Comparison of ENCODE assay signal across 27 cellular contexts in the genomic region with DNA sequence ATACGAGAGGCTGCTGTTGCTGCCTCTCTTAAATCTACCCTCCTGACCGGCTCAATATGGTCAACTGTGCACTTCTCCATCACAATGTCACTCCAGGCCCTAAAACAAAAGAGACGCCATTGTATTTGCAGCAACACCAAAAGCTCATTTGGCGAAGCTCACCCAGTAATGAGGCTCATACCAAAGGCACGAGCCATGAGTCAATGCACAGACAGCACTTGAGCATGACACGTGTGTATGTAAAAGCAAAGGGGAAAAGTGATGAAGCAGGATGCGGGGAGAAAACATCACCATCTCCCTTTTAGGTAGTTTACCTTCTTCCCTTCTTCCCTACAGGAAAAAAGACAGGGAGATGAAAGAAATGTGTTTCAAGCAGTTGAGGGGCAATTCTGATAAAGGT.
DNase-seq lines count a peak whose midpoint lies in the region; ATAC-seq and TF ChIP-seq lines count a peak whose summit lies in the region.
"Had no signal": no experiment of that assay in that cellular context is flagged by ENCODE, and none has a peak within 500 bp of the region (broad histone marks: within the 10 kb centered on the region; RNA-seq: fewer than 3 reads in every experiment).

No MANE protein-coding gene starts in this region.

- TF ChIP-seq CTCF in fibroblast of lung (conservative IDR thresholded peaks at IDR 0.05 in 1 of 2, IDR thresholded peaks at IDR 0.05 in 1 of 2; ENCODE audit: low read depth in 1 of 2, low read length in 2 of 2): no peak
- no peak for TF ChIP-seq CTCF in thoracic aorta (IDR thresholded peaks at IDR 0.05)
- TF ChIP-seq CTCF in sigmoid colon (IDR thresholded peaks at IDR 0.05): no peak

- WGBS in sigmoid colon, 2 donors: 93 to 96% methylated on average over 7 of the region's 7 CpGs

- H3K27ac Mint-ChIP-seq in activated CD4-positive, alpha-beta memory T cell treated with anti-CD3 and anti-CD28 coated beads for 36 hours: peak overlapping the region; percentile 10
- no peak overlapping the region for H3K27ac Mint-ChIP-seq in activated CD4-positive, alpha-beta memory T cell treated with anti-CD3 and anti-CD28 coated beads, Interleukin-2, amount 10 ng/mL, durations not matched to agents 7 days and 5 days
- H3K27ac Mint-ChIP-seq: activated CD8-positive, alpha-beta T cell treated with anti-CD3 and anti-CD28 coated beads, Interleukin-2, amount 10 ng/mL, durations not matched to agents 7 days and 5 days; B cell; dendritic cell treated with granulocyte-macrophage colony-stimulating factor and Interleukin-4, amounts not matched to agents 40 ng/mL and 50 ng/mL, for 4 days; stimulated activated effector memory CD8-positive, alpha-beta T cell treated with anti-CD3 and anti-CD28 coated beads, Interleukin-12 subunit alpha, Interleukin-12 subunit beta, amount 100 ng/mL, for 72 hours; T-helper 2 cell treated with Interferon-gamma antibody and Interleukin-4, amounts not matched to agents 5 μg/mL and 100 μg/mL, for 36 hours had no signal

- intact Hi-C loops in activated CD4-positive, alpha-beta memory T cell treated with anti-CD3 and anti-CD28 coated beads for 36 hours (cut with micrococcal nuclease): no loop called here
- intact Hi-C loops in sigmoid colon (cut with DNase I): no loop called here

- H3K27ac ChIP-seq in fibroblast of lung (ENCODE audit: insufficient read depth, low read length) (no peak overlapping the region), thoracic aorta (peak overlapping the region; percentile 72 to 85), sigmoid colon (no peak overlapping the region)
- H3K27ac ChIP-seq: cardiac muscle cell, gastrocnemius medialis, pancreas, transverse colon had no signal

- H3K27me3 ChIP-seq in fibroblast of lung (ENCODE audit: control insufficient read depth, insufficient read depth, low read length) (no peaks in the 10 kb centered on the region), thoracic aorta (replicated peaks; ENCODE audit: insufficient read depth) (no peaks in the 10 kb centered on the region), sigmoid colon (no peaks in the 10 kb centered on the region)
- H3K27me3 ChIP-seq: cardiac muscle cell, gastrocnemius medialis, pancreas, transverse colon had no signal

- no peaks in the 10 kb centered on the region for H3K27me3 Mint-ChIP-seq in activated CD4-positive, alpha-beta memory T cell treated with anti-CD3 and anti-CD28 coated beads for 36 hours
- H3K27me3 Mint-ChIP-seq in activated CD4-positive, alpha-beta memory T cell treated with anti-CD3 and anti-CD28 coated beads, Interleukin-2, amount 10 ng/mL, durations not matched to agents 7 days and 5 days: no peaks in the 10 kb centered on the region
- H3K27me3 Mint-ChIP-seq: activated B cell treated with CpG ODN at 0.5 μM for 24 hours; B cell; dendritic cell treated with granulocyte-macrophage colony-stimulating factor and Interleukin-4, amounts not matched to agents 40 ng/mL and 50 ng/mL, for 4 days had no signal

- CTCF ChIA-PET in activated CD4-positive, alpha-beta memory T cell treated with anti-CD3 and anti-CD28 coated beads for 36 hours (lab: Charles Lee): no interaction called here
- CTCF ChIA-PET in activated CD4-positive, alpha-beta memory T cell treated with anti-CD3 and anti-CD28 coated beads, Interleukin-2, amount 10 ng/mL, durations not matched to agents 7 days and 5 days (lab: Charles Lee): no interaction called here

- H3K4me3 ChIP-seq in fibroblast of lung (replicated peaks in 1 of 4; ENCODE audit: control extremely low read depth in 1 of 4, insufficient read depth in 1 of 4, low read depth in 3 of 4, low read length in 4 of 4): no peak overlapping the region
- H3K4me3 ChIP-seq in thoracic aorta: no peak overlapping the region
- H3K4me3 ChIP-seq in sigmoid colon: no peak overlapping the region
- H3K4me3 ChIP-seq: cardiac muscle cell, gastrocnemius medialis, pancreas, transverse colon had no signal

- POLR2A ChIA-PET in activated CD4-positive, alpha-beta memory T cell treated with anti-CD3 and anti-CD28 coated beads for 36 hours (lab: Charles Lee): no interaction called here
- POLR2A ChIA-PET in activated CD4-positive, alpha-beta memory T cell treated with anti-CD3 and anti-CD28 coated beads, Interleukin-2, amount 10 ng/mL, durations not matched to agents 7 days and 5 days (lab: Charles Lee): no interaction called here

- H2AFZ ChIP-seq in fibroblast of lung (ENCODE audit: low read length): no peak overlapping the region

- no peak overlapping the region for H3K9ac ChIP-seq in fibroblast of lung (ENCODE audit: insufficient read depth, low read length)
- H3K9ac ChIP-seq: SK-N-SH had no signal

- H3K4me1 Mint-ChIP-seq in activated CD4-positive, alpha-beta memory T cell treated with anti-CD3 and anti-CD28 coated beads for 36 hours (ENCODE audit: low read depth): peaks cover 49% of the 10 kb centered on the region
- no peaks in the 10 kb centered on the region for H3K4me1 Mint-ChIP-seq in activated CD4-positive, alpha-beta memory T cell treated with anti-CD3 and anti-CD28 coated beads, Interleukin-2, amount 10 ng/mL, durations not matched to agents 7 days and 5 days

- peaks cover 8% of the 10 kb centered on the region for H3K36me3 Mint-ChIP-seq in activated CD4-positive, alpha-beta memory T cell treated with anti-CD3 and anti-CD28 coated beads for 36 hours
- peaks cover 8% of the 10 kb centered on the region for H3K36me3 Mint-ChIP-seq in activated CD4-positive, alpha-beta memory T cell treated with anti-CD3 and anti-CD28 coated beads, Interleukin-2, amount 10 ng/mL, durations not matched to agents 7 days and 5 days (ENCODE audit: low read depth)
- H3K36me3 Mint-ChIP-seq: natural killer cell had no signal

- no peak for TF ChIP-seq EP300 in sigmoid colon (IDR thresholded peaks at IDR 0.05)

- no peak for ATAC-seq in thoracic aorta (ENCODE audit: insufficient number of reproducible peaks, low FRiP score, low read depth)
- ATAC-seq: activated CD8-positive, alpha-beta T cell treated with anti-CD3 and anti-CD28 coated beads, Interleukin-2, amount 10 ng/mL, durations not matched to agents 7 days and 5 days; activated naive CD4-positive, alpha-beta T cell treated with anti-CD3 and anti-CD28 coated beads, Interleukin-2, amount 50 U/mL, for 72 hours; gastrocnemius medialis; natural killer cell; pancreas; sciatic nerve; stimulated activated effector memory CD8-positive, alpha-beta T cell treated with anti-CD3 and anti-CD28 coated beads, Interleukin-12 subunit alpha, Interleukin-12 subunit beta, amount 100 ng/mL, for 72 hours had no signal

- H3K4me3 Mint-ChIP-seq in activated CD4-positive, alpha-beta memory T cell treated with anti-CD3 and anti-CD28 coated beads for 36 hours: no peak overlapping the region
- H3K4me3 Mint-ChIP-seq in activated CD4-positive, alpha-beta memory T cell treated with anti-CD3 and anti-CD28 coated beads, Interleukin-2, amount 10 ng/mL, durations not matched to agents 7 days and 5 days: no peak overlapping the region
- H3K4me3 Mint-ChIP-seq: activated B cell treated with CpG ODN at 0.5 μM for 24 hours; activated CD8-positive, alpha-beta T cell treated with anti-CD3 and anti-CD28 coated beads, Interleukin-2, amount 10 ng/mL, durations not matched to agents 7 days and 5 days; B cell; dendritic cell treated with granulocyte-macrophage colony-stimulating factor and Interleukin-4, amounts not matched to agents 40 ng/mL and 50 ng/mL, for 4 days; natural killer cell; stimulated activated effector memory CD8-positive, alpha-beta T cell treated with anti-CD3 and anti-CD28 coated beads, Interleukin-12 subunit alpha, Interleukin-12 subunit beta, amount 100 ng/mL, for 72 hours; T-helper 2 cell treated with Interferon-gamma antibody and Interleukin-4, amounts not matched to agents 5 μg/mL and 100 μg/mL, for 36 hours had no signal

- H4K20me1 ChIP-seq in fibroblast of lung (ENCODE audit: control insufficient read depth, extremely low read depth, insufficient read depth, low read length): no peaks in the 10 kb centered on the region

- H3K9me3 ChIP-seq in fibroblast of lung (ENCODE audit: control insufficient read depth, insufficient read depth, low read depth, low read length) (no peaks in the 10 kb centered on the region), thoracic aorta (no peaks in the 10 kb centered on the region), sigmoid colon (no peaks in the 10 kb centered on the region)
- H3K9me3 ChIP-seq: gastrocnemius medialis, pancreas, SK-N-SH, transverse colon had no signal

- no peaks in the 10 kb centered on the region for H3K79me2 ChIP-seq in fibroblast of lung (ENCODE audit: control insufficient read depth, insufficient read depth, low read length)

- H3K36me3 ChIP-seq in fibroblast of lung (ENCODE audit: control insufficient read depth, insufficient read depth, low read length) (no peaks in the 10 kb centered on the region), thoracic aorta (no peaks in the 10 kb centered on the region), sigmoid colon (no peaks in the 10 kb centered on the region)
- H3K36me3 ChIP-seq: cardiac muscle cell, gastrocnemius medialis, pancreas, transverse colon had no signal

- H3K4me1 ChIP-seq in fibroblast of lung (ENCODE audit: control insufficient read depth, extremely low read depth, insufficient read depth, low read length): no peaks in the 10 kb centered on the region
- H3K4me1 ChIP-seq in thoracic aorta (ENCODE audit: control insufficient read depth in 1 of 2, low read depth in 2 of 2): peaks cover 22 to 86% of the 10 kb centered on the region in 2 donors
- peaks cover 0 to 38% (median 23%) of the 10 kb centered on the region in 4 donors for H3K4me1 ChIP-seq in sigmoid colon

- TF ChIP-seq POLR2A in sigmoid colon (IDR thresholded peaks at IDR 0.05): no peak

- no peak for DNase-seq in activated CD4-positive, alpha-beta memory T cell treated with anti-CD3 and anti-CD28 coated beads for 36 hours
- no peak for DNase-seq in activated CD4-positive, alpha-beta memory T cell treated with anti-CD3 and anti-CD28 coated beads, Interleukin-2, amount 10 ng/mL, durations not matched to agents 7 days and 5 days
- DNase-seq in RKO (ENCODE audit: low spot score): peak; percentile 25
- peak; percentile 10 to 70 for DNase-seq in fibroblast of lung (ENCODE audit: low read depth in 2 of 2)
- DNase-seq in thoracic aorta (ENCODE audit: low spot score): no peak
- DNase-seq in NK-92 treated with Interleukin-12 subunit alpha and Interleukin-12 subunit beta, amount 100 ng/mL, for 24 hours (lab: John Stamatoyannopoulos, UW): no peak
- no peak for DNase-seq in NCI-H82 treated with DMSO at 0.1 percent for 48 hours (lab: John Stamatoyannopoulos, UW; ENCODE audit: unreplicated experiment)
- DNase-seq in sigmoid colon: no peak
- DNase-seq: activated B cell treated with CpG ODN at 0.5 μM for 24 hours; activated CD8-positive, alpha-beta T cell treated with anti-CD3 and anti-CD28 coated beads, Interleukin-2, amount 10 ng/mL, durations not matched to agents 7 days and 5 days; activated T-cell treated with anti-CD3 and anti-CD28 coated beads, Interleukin-2, amount 50 U/mL, for 48 hours; gastrocnemius medialis; natural killer cell; NCI-H1105 treated with DMSO at 0.1 percent for 48 hours; NCI-H2107; NCI-H510A; pancreas; RPMI8226; SK-N-SH; transverse colon had no signal

- H3K9me3 Mint-ChIP-seq in activated CD4-positive, alpha-beta memory T cell treated with anti-CD3 and anti-CD28 coated beads for 36 hours: no peaks in the 10 kb centered on the region
- no peaks in the 10 kb centered on the region for H3K9me3 Mint-ChIP-seq in activated CD4-positive, alpha-beta memory T cell treated with anti-CD3 and anti-CD28 coated beads, Interleukin-2, amount 10 ng/mL, durations not matched to agents 7 days and 5 days
- H3K9me3 Mint-ChIP-seq: activated B cell treated with CpG ODN at 0.5 μM for 24 hours; dendritic cell treated with granulocyte-macrophage colony-stimulating factor and Interleukin-4, amounts not matched to agents 40 ng/mL and 50 ng/mL, for 4 days; natural killer cell; stimulated activated effector memory CD8-positive, alpha-beta T cell treated with anti-CD3 and anti-CD28 coated beads, Interleukin-12 subunit alpha, Interleukin-12 subunit beta, amount 100 ng/mL, for 72 hours; T-helper 2 cell treated with Interferon-gamma antibody and Interleukin-4, amounts not matched to agents 5 μg/mL and 100 μg/mL, for 36 hours had no signal

- no peak overlapping the region for H3K4me2 ChIP-seq in fibroblast of lung (ENCODE audit: extremely low read depth, insufficient read depth, low read length)
- H3K4me2 ChIP-seq: SK-N-SH had no signal

Comparison
In these comparisons a context has a peak if more than half of its experiments do, and no peak if none do; other contexts are left out.
1. DNase-seq: peak in RKO (single experiment) and fibroblast of lung (2 of 2); none in activated CD4-positive, alpha-beta memory T cell treated with anti-CD3 and anti-CD28 coated beads for 36 hours (single experiment), activated CD4-positive, alpha-beta memory T cell treated with anti-CD3 and anti-CD28 coated beads, Interleukin-2, amount 10 ng/mL, durations not matched to agents 7 days and 5 days (single experiment), thoracic aorta (single experiment), NK-92 treated with Interleukin-12 subunit alpha and Interleukin-12 subunit beta, amount 100 ng/mL, for 24 hours (single experiment), NCI-H82 treated with DMSO at 0.1 percent for 48 hours (single experiment) and sigmoid colon (single experiment).
2. H3K27ac ChIP-seq: peak in thoracic aorta (2 of 2); none in fibroblast of lung (single experiment) and sigmoid colon (0 of 4).